In the genomic region with DNA sequence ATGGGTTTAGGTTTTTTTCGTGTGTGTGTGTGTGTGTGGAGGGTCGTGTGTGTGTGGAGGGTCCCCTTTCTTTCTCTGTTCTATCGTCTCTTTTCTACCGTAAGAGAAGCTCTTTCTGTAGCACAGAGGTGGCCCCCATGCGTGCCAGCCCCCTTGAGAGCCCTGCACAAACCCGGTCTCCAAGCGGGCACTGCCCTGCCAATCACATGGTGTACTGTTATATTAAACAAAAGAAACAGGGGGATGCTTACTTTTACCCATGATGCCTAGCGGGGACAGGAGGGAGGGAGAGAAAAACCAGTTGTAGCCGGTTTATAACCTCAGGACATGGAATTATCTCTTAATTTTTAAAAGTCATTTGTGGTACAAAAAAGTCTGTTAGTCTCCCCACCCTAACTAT, we compare ENCODE assay signal across 1 cellular context.
TF ChIP-seq lines count a peak whose summit lies in the region.

No MANE protein-coding gene starts in this region.

TF ChIP-seq in K562, 482 proteins besides CTCF, POLR2A, EP300 and RAD21:
- TF ChIP-seq, protein P1, sequence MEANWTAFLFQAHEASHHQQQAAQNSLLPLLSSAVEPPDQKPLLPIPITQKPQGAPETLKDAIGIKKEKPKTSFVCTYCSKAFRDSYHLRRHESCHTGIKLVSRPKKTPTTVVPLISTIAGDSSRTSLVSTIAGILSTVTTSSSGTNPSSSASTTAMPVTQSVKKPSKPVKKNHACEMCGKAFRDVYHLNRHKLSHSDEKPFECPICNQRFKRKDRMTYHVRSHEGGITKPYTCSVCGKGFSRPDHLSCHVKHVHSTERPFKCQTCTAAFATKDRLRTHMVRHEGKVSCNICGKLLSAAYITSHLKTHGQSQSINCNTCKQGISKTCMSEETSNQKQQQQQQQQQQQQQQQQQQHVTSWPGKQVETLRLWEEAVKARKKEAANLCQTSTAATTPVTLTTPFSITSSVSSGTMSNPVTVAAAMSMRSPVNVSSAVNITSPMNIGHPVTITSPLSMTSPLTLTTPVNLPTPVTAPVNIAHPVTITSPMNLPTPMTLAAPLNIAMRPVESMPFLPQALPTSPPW (CRISPR knock-in tag; IDR thresholded peaks at IDR 0.05): 0 out of 2 replicates have a peak, but pooled peaks have one; percentile 27
- TF ChIP-seq ZNF764 (CRISPR knock-in tag; IDR thresholded peaks at IDR 0.05; ENCODE audit: low read depth) (no peak), NR3C1 (CRISPR knock-in tag; IDR thresholded peaks at IDR 0.05) (no peak), HNRNPLL (IDR thresholded peaks at IDR 0.05; ENCODE audit: low read depth, low read length, poor library complexity, severe bottlenecking) (no peak), ZNF143 (CRISPR knock-in tag; IDR thresholded peaks at IDR 0.05) (peak; percentile 49; the same call in 1 of the 2 replicates), PHB2 (IDR thresholded peaks at IDR 0.05; ENCODE audit: low read depth) (no peak)
TF ChIP-seq in K562: peak in this region for 2.
